Comparison of ENCODE assay signal across 18 cellular contexts in the genomic region with DNA sequence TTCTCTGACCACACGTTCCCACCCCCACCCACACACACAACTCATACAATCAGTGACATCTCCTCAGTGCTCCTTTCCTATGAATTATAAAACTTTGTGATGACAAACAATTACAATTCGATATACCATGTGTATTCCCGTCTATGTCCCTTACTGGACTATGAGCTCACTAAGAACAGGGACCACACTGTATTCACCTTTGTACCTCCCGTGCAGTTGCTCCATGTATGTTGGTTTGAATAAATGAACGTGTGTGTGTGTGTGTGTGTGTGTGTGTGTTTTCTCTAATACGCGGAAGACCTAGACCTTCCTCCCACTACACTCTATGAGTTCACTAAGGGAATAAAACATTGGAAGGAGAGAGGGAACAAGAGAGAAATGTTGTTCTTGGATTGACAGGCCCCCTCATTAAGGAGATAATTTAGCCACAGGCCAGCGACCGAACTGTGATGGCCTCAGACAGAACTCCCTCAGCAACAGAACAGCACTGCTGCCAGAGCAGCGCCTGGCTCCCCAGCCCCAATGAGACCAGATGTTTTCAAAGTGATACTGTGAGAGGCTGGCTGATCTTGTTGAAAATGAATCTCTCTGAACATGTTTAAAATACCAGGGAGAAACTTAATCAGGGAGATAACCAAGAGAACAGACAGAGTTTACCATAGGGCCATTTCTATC. TPM values are rescaled to one million over a fixed set of nuclear protein-coding genes. Genes with fewer than 3 reads are reported as not detected.
DNase-seq lines count a peak whose midpoint lies in the region; ATAC-seq and TF ChIP-seq lines count a peak whose summit lies in the region.
"Had no signal": no experiment of that assay in that cellular context is flagged by ENCODE, and none has a peak within 500 bp of the region (broad histone marks: within the 10 kb centered on the region; RNA-seq: fewer than 3 reads in every experiment).

No MANE protein-coding gene starts in this region.

- H3K27ac ChIP-seq in right lobe of liver (no peak overlapping the region), tibial artery (no peak overlapping the region)
- H3K27ac ChIP-seq: 22Rv1 had no signal

- peaks cover 60% of the 10 kb centered on the region for H3K4me1 Mint-ChIP-seq in chondrocyte (ENCODE audit: low read depth)
- H3K4me1 Mint-ChIP-seq in stimulated activated memory B cell treated with anti-CD40 and anti-IgM and Interleukin-4, amounts not matched to agents 10 μg/mL and 1 μg/mL and 100 μg/mL, for 72 hours, result peaks cover 21% of the 10 kb centered on the region

- H3K9me3 ChIP-seq in right lobe of liver (no peaks in the 10 kb centered on the region), tibial artery (no peaks in the 10 kb centered on the region)

- TF ChIP-seq POLR2A in right lobe of liver (IDR thresholded peaks at IDR 0.05), result no peak

- H3K36me3 Mint-ChIP-seq in chondrocyte (ENCODE audit: low read depth), result no peaks in the 10 kb centered on the region
- peaks cover 52% of the 10 kb centered on the region for H3K36me3 Mint-ChIP-seq in stimulated activated memory B cell treated with anti-CD40 and anti-IgM and Interleukin-4, amounts not matched to agents 10 μg/mL and 1 μg/mL and 100 μg/mL, for 72 hours
- H3K36me3 Mint-ChIP-seq: CD8-positive, alpha-beta T cell had no signal

- 58% methylated on average over 10 of the region's 10 CpGs for WGBS in right lobe of liver (ENCODE audit: insufficient coverage, low coverage, low lambda C conversion rate, missing lambda C conversion rate)

- TF ChIP-seq CTCF in chondrocyte (IDR thresholded peaks at IDR 0.05) (no peak), right lobe of liver (IDR thresholded peaks at IDR 0.05) (no peak), tibial artery (IDR thresholded peaks at IDR 0.05) (no peak)

- no peaks in the 10 kb centered on the region for H3K27me3 Mint-ChIP-seq in chondrocyte (ENCODE audit: low read depth)
- no peaks in the 10 kb centered on the region for H3K27me3 Mint-ChIP-seq in stimulated activated memory B cell treated with anti-CD40 and anti-IgM and Interleukin-4, amounts not matched to agents 10 μg/mL and 1 μg/mL and 100 μg/mL, for 72 hours
- H3K27me3 Mint-ChIP-seq: naive B cell; stimulated activated naive CD8-positive, alpha-beta T cell treated with anti-CD3 and anti-CD28 coated beads, Interleukin-15, Interleukin-2, amounts not matched to agents 100 ng/mL and 50 ng/mL, for 24 hours had no signal

- intact Hi-C loops in right lobe of liver (cut with DNase I), result no loop called here
- intact Hi-C loops in tibial artery (cut with DNase I; ENCODE audit: low total_unique reads), result no loop called here

- no peak overlapping the region for H3K4me3 Mint-ChIP-seq in chondrocyte (ENCODE audit: unreplicated experiment)
- no peak overlapping the region for H3K4me3 Mint-ChIP-seq in stimulated activated memory B cell treated with anti-CD40 and anti-IgM and Interleukin-4, amounts not matched to agents 10 μg/mL and 1 μg/mL and 100 μg/mL, for 72 hours
- H3K4me3 Mint-ChIP-seq: CD8-positive, alpha-beta T cell; naive B cell; stimulated activated naive CD8-positive, alpha-beta T cell treated with anti-CD3 and anti-CD28 coated beads, Interleukin-15, Interleukin-2, amounts not matched to agents 100 ng/mL and 50 ng/mL, for 24 hours had no signal

- H3K4me1 ChIP-seq in right lobe of liver (peaks cover 0 to 4% (median 0%) of the 10 kb centered on the region in 4 donors), tibial artery (peaks cover 0 to 49% (median 24%) of the 10 kb centered on the region in 4 donors)

- no peaks in the 10 kb centered on the region for H3K9me3 Mint-ChIP-seq in chondrocyte (ENCODE audit: low read depth)
- no peaks in the 10 kb centered on the region for H3K9me3 Mint-ChIP-seq in stimulated activated memory B cell treated with anti-CD40 and anti-IgM and Interleukin-4, amounts not matched to agents 10 μg/mL and 1 μg/mL and 100 μg/mL, for 72 hours
- H3K9me3 Mint-ChIP-seq: CD8-positive, alpha-beta T cell; stimulated activated naive CD8-positive, alpha-beta T cell treated with anti-CD3 and anti-CD28 coated beads, Interleukin-15, Interleukin-2, amounts not matched to agents 100 ng/mL and 50 ng/mL, for 24 hours had no signal

- H3K36me3 ChIP-seq in right lobe of liver, result no peaks in the 10 kb centered on the region
- no peaks in the 10 kb centered on the region for H3K36me3 ChIP-seq in tibial artery

- ATAC-seq in right lobe of liver, result peak in 3 of 4 donors; percentile 12 to 50 (median 48)
- ATAC-seq in stimulated activated memory B cell treated with anti-CD40 and anti-IgM and Interleukin-4, amounts not matched to agents 10 μg/mL and 1 μg/mL and 100 μg/mL, for 72 hours, result no peak
- no peak for ATAC-seq in stimulated activated naive CD8-positive, alpha-beta T cell treated with anti-CD3 and anti-CD28 coated beads, Interleukin-15, Interleukin-2, amounts not matched to agents 100 U/mL and 50 U/mL, for 24 hours
- ATAC-seq: CD8-positive, alpha-beta T cell had no signal

- H3K27me3 ChIP-seq in right lobe of liver (no peaks in the 10 kb centered on the region), tibial artery (no peaks in the 10 kb centered on the region)

- H3K27ac Mint-ChIP-seq in chondrocyte (ENCODE audit: unreplicated experiment), result peak overlapping the region; percentile 74
- no peak overlapping the region for H3K27ac Mint-ChIP-seq in stimulated activated memory B cell treated with anti-CD40 and anti-IgM and Interleukin-4, amounts not matched to agents 10 μg/mL and 1 μg/mL and 100 μg/mL, for 72 hours
- H3K27ac Mint-ChIP-seq: CD8-positive, alpha-beta T cell; stimulated activated naive CD8-positive, alpha-beta T cell treated with anti-CD3 and anti-CD28 coated beads, Interleukin-15, Interleukin-2, amounts not matched to agents 100 ng/mL and 50 ng/mL, for 24 hours had no signal

- H3K4me3 ChIP-seq in right lobe of liver (no peak overlapping the region), tibial artery (no peak overlapping the region)

- DNase-seq in DMS 273 (lab: John Stamatoyannopoulos, UW; ENCODE audit: unreplicated experiment) (peak; percentile 20), DMS 273 treated with DMSO at 0.1 percent for 48 hours (lab: John Stamatoyannopoulos, UW) (no peak), chondrocyte (ENCODE audit: low spot score) (no peak), right lobe of liver (no peak), tibial artery (peak; percentile 56 to 73), HCEC 1CT (no peak)
- no peak for DNase-seq in stimulated activated naive CD8-positive, alpha-beta T cell treated with anti-CD3 and anti-CD28 coated beads, Interleukin-15, Interleukin-2, amounts not matched to agents 100 U/mL and 50 U/mL, for 24 hours
- DNase-seq: activated CD4-positive, alpha-beta T cell treated with anti-CD3 and anti-CD28 coated beads, Interleukin-2, amount 50 U/mL, for 4 hours; CD8-positive, alpha-beta T cell; effector CD8-positive, alpha-beta T cell; kidney; naive B cell; NCI-H1694 treated with DMSO at 0.1 percent for 48 hours; NCI-H526 treated with DMSO at 0.1 percent for 48 hours; SIG-M5 had no signal

RNA-seq across cellular contexts. Expression of gene BCAR3, which starts 21.7 kb away (rescaled TPM):
- total RNA-seq in chondrocyte (12.1 to 20.6 TPM (median 18.5 TPM) in 3 replicates), right lobe of liver (10 to 100 TPM in 3 of 6 experiments, 1 to 10 TPM in 3; 7.6 to 19.8 (median 12.9) TPM)

Comparison
In these comparisons a context has a peak if more than half of its experiments do, and no peak if none do; other contexts are left out.
1. DNase-seq: peak in DMS 273 (single experiment) and tibial artery (2 of 2); none in DMS 273 treated with DMSO at 0.1 percent for 48 hours (single experiment), chondrocyte (single experiment), right lobe of liver (0 of 3), HCEC 1CT (single experiment) and stimulated activated naive CD8-positive, alpha-beta T cell treated with anti-CD3 and anti-CD28 coated beads, Interleukin-15, Interleukin-2, amounts not matched to agents 100 U/mL and 50 U/mL, for 24 hours (single experiment).
2. ATAC-seq: peak in right lobe of liver (3 of 4); none in stimulated activated memory B cell treated with anti-CD40 and anti-IgM and Interleukin-4, amounts not matched to agents 10 μg/mL and 1 μg/mL and 100 μg/mL, for 72 hours (single experiment) and stimulated activated naive CD8-positive, alpha-beta T cell treated with anti-CD3 and anti-CD28 coated beads, Interleukin-15, Interleukin-2, amounts not matched to agents 100 U/mL and 50 U/mL, for 24 hours (single experiment).